23 cellular contexts compared by ENCODE assay signal in genomic region chr11:79102821-79103220, GRCh38.
DNase-seq lines count a peak whose midpoint lies in the region; TF ChIP-seq lines count a peak whose summit lies in the region.
"Had no signal": no experiment of that assay in that cellular context is flagged by ENCODE, and none has a peak within 500 bp of the region (broad histone marks: within the 10 kb centered on the region; RNA-seq: fewer than 3 reads in every experiment).

No MANE protein-coding gene starts in this region.

- no peak for TF ChIP-seq CTCF in AG10803 (conservative IDR thresholded peaks at IDR 0.05; ENCODE audit: low read length)
- TF ChIP-seq CTCF in mesothelial cell of epicardium (IDR thresholded peaks at IDR 0.05; ENCODE audit: unreplicated experiment) = no peak
- TF ChIP-seq CTCF in nephron progenitor cell (IDR thresholded peaks at IDR 0.05) = no peak

- H3K4me1 Mint-ChIP-seq in mesothelial cell of epicardium (peaks cover 41% of the 10 kb centered on the region), nephron progenitor cell (peaks cover 52% of the 10 kb centered on the region)
- H3K4me1 Mint-ChIP-seq: B cell had no signal

- H3K36me3 Mint-ChIP-seq in mesothelial cell of epicardium (no peaks in the 10 kb centered on the region), nephron progenitor cell (ENCODE audit: low read depth) (no peaks in the 10 kb centered on the region)
- H3K36me3 Mint-ChIP-seq: CD8-positive, alpha-beta T cell had no signal

- no peaks in the 10 kb centered on the region for H3K27me3 Mint-ChIP-seq in mesothelial cell of epicardium (ENCODE audit: low read depth)
- H3K27me3 Mint-ChIP-seq in nephron progenitor cell (ENCODE audit: low read depth, poor library complexity) = peaks cover 2% of the 10 kb centered on the region

- H3K27ac Mint-ChIP-seq in mesothelial cell of epicardium = peak overlapping the region; percentile 25
- peak overlapping the region; percentile 17 for H3K27ac Mint-ChIP-seq in nephron progenitor cell
- H3K27ac Mint-ChIP-seq: B cell; CD4-positive, alpha-beta T cell; CD8-positive, alpha-beta T cell had no signal

- no peak overlapping the region for H3K4me3 ChIP-seq in AG10803 (ENCODE audit: low read length)
- H3K4me3 ChIP-seq: BLaER1 treated with 17β-estradiol and CSF1 and Interleukin-3, amounts not matched to agents 10 nM and 100 nM; GM12878 had no signal

- intact Hi-C loops in posterior vena cava (cut with DNase I) = no loop called here

- DNase-seq in AG10803 (ENCODE audit: low read depth) = peak; percentile 31
- DNase-seq in RPMI7951 (ENCODE audit: low read depth) = peak; percentile 58
- no peak for DNase-seq in mesothelial cell of epicardium (ENCODE audit: low spot score in 2 of 2, unreplicated experiment in 2 of 2)
- DNase-seq in nephron progenitor cell = no peak
- no peak for DNase-seq in D341Med (ENCODE audit: low spot score)
- DNase-seq in medulla oblongata (ENCODE audit: extremely low spot score) = no peak
- DNase-seq in posterior vena cava (ENCODE audit: low spot score) = no peak
- DNase-seq: 8988T; ACHN; AML-193; Caco-2; Calu3; CD4-positive, alpha-beta T cell; CD8-positive, alpha-beta T cell; DMS153; DMS53; DMS79; DND-41; EL; GDM1 had no signal

- H3K4me3 Mint-ChIP-seq in mesothelial cell of epicardium = no peak overlapping the region
- no peak overlapping the region for H3K4me3 Mint-ChIP-seq in nephron progenitor cell
- H3K4me3 Mint-ChIP-seq: B cell; CD4-positive, alpha-beta T cell; CD8-positive, alpha-beta T cell had no signal

- H3K9me3 Mint-ChIP-seq in mesothelial cell of epicardium (no peaks in the 10 kb centered on the region), nephron progenitor cell (no peaks in the 10 kb centered on the region)
- H3K9me3 Mint-ChIP-seq: CD4-positive, alpha-beta T cell; CD8-positive, alpha-beta T cell had no signal

Comparison
In these comparisons a context has a peak if more than half of its experiments do, and no peak if none do; other contexts are left out.
1. DNase-seq: peak in AG10803 (single experiment) and RPMI7951 (single experiment); none in mesothelial cell of epicardium (0 of 2), nephron progenitor cell (single experiment), D341Med (single experiment), medulla oblongata (single experiment) and posterior vena cava (single experiment).